Comparison of ENCODE assay signal across 29 cellular contexts in genomic region chrX:18649498-18649951, GRCh38. TPM values are rescaled to one million over a fixed set of nuclear protein-coding genes. Genes with fewer than 3 reads are reported as not detected.
DNase-seq lines count a peak whose midpoint lies in the region; ATAC-seq, FAIRE-seq and TF ChIP-seq lines count a peak whose summit lies in the region.
"Had no signal": no experiment of that assay in that cellular context is flagged by ENCODE, and none has a peak within 500 bp of the region (broad histone marks: within the 10 kb centered on the region; RNA-seq: fewer than 3 reads in every experiment).

No MANE protein-coding gene starts in this region.

- no peak for DNase-seq in HepG2 (ENCODE audit: low spot score)
- no peak for DNase-seq in right lobe of liver
- DNase-seq in endodermal cell: peak; percentile 64
- DNase-seq in mesothelial cell of epicardium (ENCODE audit: low spot score in 2 of 2, unreplicated experiment in 2 of 2): peak in 1 of 2 experiments; percentile 39
- DNase-seq in upper lobe of right lung: peak; percentile 72
- no peak for DNase-seq in NCI-H1930 (lab: John Stamatoyannopoulos, UW)
- DNase-seq: ACHN; activated CD4-positive, alpha-beta T cell treated with anti-CD3 and anti-CD28 coated beads, Interleukin-2, amount 50 U/mL, for 4 hours; activated CD8-positive, alpha-beta memory T cell treated with anti-CD3 and anti-CD28 coated beads, Interleukin-2, amount 50 U/mL, for 48 hours; activated naive CD8-positive, alpha-beta T cell treated with anti-CD3 and anti-CD28 coated beads, Interleukin-2, amount 10 ng/mL, durations not matched to agents 7 days and 5 days; effector CD4-positive, alpha-beta T cell; gastrocnemius medialis; kidney glomerular epithelial cell; midbrain; MV-4-11; natural killer cell; NCI-H345; NK-92 treated with Interleukin-12 subunit alpha and Interleukin-12 subunit beta, amount 100 ng/mL, for 24 hours; Peyer's patch; T-helper 2 cell had no signal

- H4K20me1 ChIP-seq in HepG2 (ENCODE audit: insufficient read depth, low read length): no peaks in the 10 kb centered on the region

- TF ChIP-seq POLR2A in HepG2 (IDR thresholded peaks at IDR 0.05; ENCODE audit: insufficient read depth in 1 of 2, low read depth in 2 of 2, low read length in 2 of 2) (no peak), right lobe of liver (IDR thresholded peaks at IDR 0.05) (no peak)

- no peak for TF ChIP-seq RAD21 in HepG2 (CRISPR knock-in tag; IDR thresholded peaks at IDR 0.05)

- ATAC-seq in HepG2: no peak
- ATAC-seq in right lobe of liver: no peak
- peak; percentile 89 for ATAC-seq in upper lobe of right lung
- no peak for ATAC-seq in GM21737 (IDR thresholded peaks at IDR 0.05; ENCODE audit: unreplicated experiment)
- no peak for ATAC-seq in GM21576 (IDR thresholded peaks at IDR 0.05; ENCODE audit: unreplicated experiment)
- ATAC-seq: gastrocnemius medialis, HCT116, natural killer cell had no signal

- peaks cover 2% of the 10 kb centered on the region for H3K36me3 Mint-ChIP-seq in endodermal cell (ENCODE audit: low read depth)
- H3K36me3 Mint-ChIP-seq in mesothelial cell of epicardium: peaks cover 2% of the 10 kb centered on the region
- H3K36me3 Mint-ChIP-seq: activated naive CD8-positive, alpha-beta T cell treated with anti-CD3 and anti-CD28 coated beads, Interleukin-2, amount 10 ng/mL, durations not matched to agents 7 days and 5 days; CD14-positive monocyte; natural killer cell had no signal

- TF ChIP-seq EP300 in HepG2 (IDR thresholded peaks at IDR 0.05; ENCODE audit: low read depth in 2 of 2, low read length in 2 of 2): no peak
- TF ChIP-seq EP300 in HepG2 (CRISPR knock-in tag; IDR thresholded peaks at IDR 0.05; ENCODE audit: borderline replicate concordance): no peak

- CTCF ChIA-PET in HepG2 (lab: Yijun Ruan, JAX; ENCODE audit: low intra/inter-chr PET ratio, low total read pairs): no interaction called here

- intact Hi-C loops in HepG2 (cut with micrococcal nuclease; ENCODE audit: unreplicated experiment): no loop called here
- intact Hi-C loops in right lobe of liver (cut with DNase I): no loop called here
- intact Hi-C loops in upper lobe of right lung (cut with DNase I): no loop called here

- no peak overlapping the region for H3K4me3 ChIP-seq in HepG2 (replicated peaks in 1 of 3; ENCODE audit: insufficient read depth in 1 of 3, low read depth in 2 of 3, low read length in 3 of 3)
- no peak overlapping the region for H3K4me3 ChIP-seq in right lobe of liver
- H3K4me3 ChIP-seq in endodermal cell (ENCODE audit: low read length): no peak overlapping the region
- H3K4me3 ChIP-seq in upper lobe of right lung: no peak overlapping the region
- H3K4me3 ChIP-seq: gastrocnemius medialis, Peyer's patch, SK-N-MC, vagina had no signal

- no peak for FAIRE-seq in HepG2 (lab: Jason Lieb, UNC)

- TF ChIP-seq CTCF in HepG2 (CRISPR knock-in tag; IDR thresholded peaks at IDR 0.05) (no peak), right lobe of liver (IDR thresholded peaks at IDR 0.05) (no peak), endodermal cell (conservative IDR thresholded peaks at IDR 0.05) (no peak), mesothelial cell of epicardium (IDR thresholded peaks at IDR 0.05; ENCODE audit: unreplicated experiment) (no peak), upper lobe of right lung (IDR thresholded peaks at IDR 0.05) (no peak)

- POLR2A ChIA-PET in HepG2 (lab: Yijun Ruan, JAX): no interaction called here

- H3K9me3 ChIP-seq in HepG2 (ENCODE audit: low read length): no peaks in the 10 kb centered on the region
- no peaks in the 10 kb centered on the region for H3K9me3 ChIP-seq in right lobe of liver
- H3K9me3 ChIP-seq in endodermal cell (ENCODE audit: control insufficient read depth, low read length): no peaks in the 10 kb centered on the region
- H3K9me3 ChIP-seq in upper lobe of right lung: no peaks in the 10 kb centered on the region
- H3K9me3 ChIP-seq: gastrocnemius medialis, Peyer's patch, vagina had no signal

- H3K9ac ChIP-seq in HepG2 (ENCODE audit: insufficient read depth, low read depth, low read length) (no peak overlapping the region), endodermal cell (ENCODE audit: extremely low read depth, low read length, poor library complexity, severe bottlenecking) (no peak overlapping the region)

- no peak overlapping the region for H3K27ac ChIP-seq in HepG2 (ENCODE audit: extremely low read length, insufficient read depth, low read length)
- H3K27ac ChIP-seq in right lobe of liver: no peak overlapping the region
- no peak overlapping the region for H3K27ac ChIP-seq in endodermal cell (ENCODE audit: low read depth, low read length)
- H3K27ac ChIP-seq in upper lobe of right lung: peak overlapping the region; percentile 47
- H3K27ac ChIP-seq: gastrocnemius medialis, Peyer's patch, SK-N-MC, vagina had no signal

- H3K4me3 Mint-ChIP-seq in endodermal cell (no peak overlapping the region), mesothelial cell of epicardium (no peak overlapping the region)
- H3K4me3 Mint-ChIP-seq: activated naive CD8-positive, alpha-beta T cell treated with anti-CD3 and anti-CD28 coated beads, Interleukin-2, amount 10 ng/mL, durations not matched to agents 7 days and 5 days; CD14-positive monocyte; natural killer cell had no signal

- BruUV-seq in HepG2 (replicated peaks; lab: Mats Ljungman, UMichigan): no TSS peak

- H3K36me3 ChIP-seq in HepG2 (replicated peaks in 1 of 2; ENCODE audit: control insufficient read depth in 1 of 2, insufficient read depth in 2 of 2, low read length in 2 of 2): no peaks in the 10 kb centered on the region
- no peaks in the 10 kb centered on the region for H3K36me3 ChIP-seq in right lobe of liver
- no peaks in the 10 kb centered on the region for H3K36me3 ChIP-seq in endodermal cell (ENCODE audit: control insufficient read depth, insufficient read depth, low read length)
- no peaks in the 10 kb centered on the region for H3K36me3 ChIP-seq in upper lobe of right lung
- H3K36me3 ChIP-seq: gastrocnemius medialis, Peyer's patch, vagina had no signal

- no peak overlapping the region for H3K27ac Mint-ChIP-seq in endodermal cell
- H3K27ac Mint-ChIP-seq in mesothelial cell of epicardium: peak overlapping the region; percentile 84
- H3K27ac Mint-ChIP-seq: activated naive CD8-positive, alpha-beta T cell treated with anti-CD3 and anti-CD28 coated beads, Interleukin-2, amount 10 ng/mL, durations not matched to agents 7 days and 5 days; natural killer cell had no signal

- 86% methylated on average over 1 of the region's 9 CpGs for WGBS in HepG2 (ENCODE audit: low lambda C conversion rate)
- 23% methylated on average over 3 of the region's 9 CpGs for WGBS in right lobe of liver (ENCODE audit: insufficient coverage, low coverage, low lambda C conversion rate, missing lambda C conversion rate)
- WGBS in endodermal cell (ENCODE audit: insufficient coverage in 1 of 2, insufficient read length in 1 of 2), 2 experiments: 36% methylated on average over 9 of the region's 9 CpGs; no CpG with 5 or more reads in 1 of the 2 experiments

- H3K27me3 ChIP-seq in HepG2 (ENCODE audit: control insufficient read depth in 1 of 2, insufficient read depth in 2 of 2, low read length in 2 of 2): no peaks in the 10 kb centered on the region
- H3K27me3 ChIP-seq in right lobe of liver: no peaks in the 10 kb centered on the region
- no peaks in the 10 kb centered on the region for H3K27me3 ChIP-seq in endodermal cell (ENCODE audit: control insufficient read depth, insufficient read depth, low read length, poor library complexity, severe bottlenecking)
- no peaks in the 10 kb centered on the region for H3K27me3 ChIP-seq in upper lobe of right lung
- H3K27me3 ChIP-seq: gastrocnemius medialis, Peyer's patch, vagina had no signal

- no peaks in the 10 kb centered on the region for H3K79me2 ChIP-seq in HepG2 (ENCODE audit: insufficient read depth, low read length)

- H3K4me2 ChIP-seq in HepG2 (ENCODE audit: low read depth, low read length): peak overlapping the region; percentile 12; the same call in 1 of the 2 replicates

- in situ Hi-C loops in HepG2 (cut with HindIII; ENCODE audit: extremely low pct_ligation_motif_present, low pct_unique_long_range_greater_than_20kb): no loop called here

- H3K27me3 Mint-ChIP-seq in endodermal cell (ENCODE audit: insufficient read depth): peaks cover 8% of the 10 kb centered on the region
- no peaks in the 10 kb centered on the region for H3K27me3 Mint-ChIP-seq in mesothelial cell of epicardium (ENCODE audit: low read depth)
- H3K27me3 Mint-ChIP-seq: activated naive CD8-positive, alpha-beta T cell treated with anti-CD3 and anti-CD28 coated beads, Interleukin-2, amount 10 ng/mL, durations not matched to agents 7 days and 5 days had no signal

- H3K4me1 Mint-ChIP-seq in endodermal cell: peaks cover 10% of the 10 kb centered on the region
- peaks cover 15% of the 10 kb centered on the region for H3K4me1 Mint-ChIP-seq in mesothelial cell of epicardium
- H3K4me1 Mint-ChIP-seq: activated naive CD8-positive, alpha-beta T cell treated with anti-CD3 and anti-CD28 coated beads, Interleukin-2, amount 10 ng/mL, durations not matched to agents 7 days and 5 days; natural killer cell had no signal

- no peak overlapping the region for H2AFZ ChIP-seq in HepG2 (ENCODE audit: low read length)

- H3K9me3 Mint-ChIP-seq in endodermal cell: peaks cover 64% of the 10 kb centered on the region
- peaks cover 16% of the 10 kb centered on the region for H3K9me3 Mint-ChIP-seq in mesothelial cell of epicardium
- H3K9me3 Mint-ChIP-seq: activated naive CD8-positive, alpha-beta T cell treated with anti-CD3 and anti-CD28 coated beads, Interleukin-2, amount 10 ng/mL, durations not matched to agents 7 days and 5 days; natural killer cell had no signal

- H3K4me1 ChIP-seq in HepG2 (ENCODE audit: insufficient read depth, low read length) (peaks cover 11% of the 10 kb centered on the region; the same call in 1 of the 2 replicates), right lobe of liver (no peaks in the 10 kb centered on the region), endodermal cell (ENCODE audit: control insufficient read depth, insufficient read depth, low read length) (no peaks in the 10 kb centered on the region), upper lobe of right lung (no peaks in the 10 kb centered on the region)
- H3K4me1 ChIP-seq: gastrocnemius medialis, Peyer's patch, vagina had no signal

RNA-seq across cellular contexts. Expression of gene RS1, which starts 22.4 kb away (rescaled TPM):
- total RNA-seq in HepG2 (2016; rRNA removed; fragmentation: Illumina TruSeq; extraction: Trizol): not detected in 2 replicates
- total RNA-seq in HepG2 (2016; cell fraction: cytosol; rRNA removed; fragmentation: Illumina TruSeq; extraction: Trizol; ENCODE audit: low read depth): not detected in 2 replicates
- not detected in 2 replicates for total RNA-seq in HepG2 (2016; cell fraction: insoluble cytoplasmic fraction; rRNA removed; fragmentation: Illumina TruSeq; extraction: Trizol)
- not detected in 2 replicates for total RNA-seq in HepG2 (2016; cell fraction: membrane; rRNA removed; fragmentation: Illumina TruSeq; extraction: Trizol)
- not detected in 2 replicates for total RNA-seq in HepG2 (2016; cell fraction: nucleus; rRNA removed; fragmentation: Illumina TruSeq; extraction: Trizol)
- polyA plus RNA-seq in HepG2 (2011; rRNA removed): not detected in 2 replicates
- polyA plus RNA-seq in HepG2 (2011; cell fraction: cytosol; rRNA removed): not detected in 2 replicates
- not detected in 2 replicates for polyA plus RNA-seq in HepG2 (2011; cell fraction: nucleus; rRNA removed)
- polyA plus RNA-seq in HepG2 (2012): not detected in 2 replicates
- polyA plus RNA-seq in HepG2 (2016; cell fraction: cytosol; fragmentation: Illumina TruSeq; extraction: Trizol; ENCODE audit: low read depth): not detected in 2 replicates
- not detected in 2 replicates for polyA plus RNA-seq in HepG2 (2016; cell fraction: insoluble cytoplasmic fraction; fragmentation: Illumina TruSeq; extraction: Trizol; ENCODE audit: low read depth)
- polyA plus RNA-seq in HepG2 (2016; cell fraction: membrane; fragmentation: Illumina TruSeq; extraction: Trizol; ENCODE audit: low read depth): not detected in 2 replicates
- polyA plus RNA-seq in HepG2 (2016; cell fraction: nucleus; fragmentation: Illumina TruSeq; extraction: Trizol; ENCODE audit: insufficient read depth, low read depth): not detected in 2 replicates
- polyA minus RNA-seq in HepG2 (2011; rRNA and poly(A)+ RNA removed; ENCODE audit: low replicate concordance): not detected in 2 replicates
- polyA minus RNA-seq in HepG2 (2011; cell fraction: cytosol; rRNA and poly(A)+ RNA removed): not detected in 2 replicates
- polyA minus RNA-seq in HepG2 (2011; cell fraction: nucleus; rRNA and poly(A)+ RNA removed): not detected in 2 replicates
- total RNA-seq in right lobe of liver: not detected
- total RNA-seq in endodermal cell: not detected
- polyA plus RNA-seq in endodermal cell (2013, experiment 1 of 2): not detected
- not detected for polyA plus RNA-seq in endodermal cell (2013, experiment 2 of 2)
- not detected in 3 replicates for total RNA-seq in mesothelial cell of epicardium
- total RNA-seq in upper lobe of right lung: 4.7 TPM
- total RNA-seq: activated naive CD8-positive, alpha-beta T cell treated with anti-CD3 and anti-CD28 coated beads, Interleukin-2, amount 10 ng/mL, durations not matched to agents 7 days and 5 days; gastrocnemius medialis; HT1080; natural killer cell; Peyer's patch; posterior vena cava; vagina had no signal
- polyA plus RNA-seq: CD14-positive monocyte, esophagus had no signal

RNA-seq across cellular contexts. Expression of gene PPEF1, which starts 57.9 kb away (rescaled TPM):
- total RNA-seq in HepG2 (2016; rRNA removed; fragmentation: Illumina TruSeq; extraction: Trizol) (not detected in 2 replicates), right lobe of liver (not detected), endodermal cell (1 to 10 TPM in 1 of 2 donors, under 1 TPM in 1; 0.81 to 4.4 TPM), mesothelial cell of epicardium (0.54 to 1.2 TPM (median 0.78 TPM) in 3 replicates), upper lobe of right lung (1.1 TPM)
- total RNA-seq in HepG2 (2016; cell fraction: cytosol; rRNA removed; fragmentation: Illumina TruSeq; extraction: Trizol; ENCODE audit: low read depth): not detected in 2 replicates
- not detected in 2 replicates for total RNA-seq in HepG2 (2016; cell fraction: insoluble cytoplasmic fraction; rRNA removed; fragmentation: Illumina TruSeq; extraction: Trizol)
- not detected in 2 replicates for total RNA-seq in HepG2 (2016; cell fraction: membrane; rRNA removed; fragmentation: Illumina TruSeq; extraction: Trizol)
- not detected in 2 replicates for total RNA-seq in HepG2 (2016; cell fraction: nucleus; rRNA removed; fragmentation: Illumina TruSeq; extraction: Trizol)
- polyA plus RNA-seq in HepG2 (2011; rRNA removed): not detected in 2 replicates
- not detected in 2 replicates for polyA plus RNA-seq in HepG2 (2011; cell fraction: cytosol; rRNA removed)
- polyA plus RNA-seq in HepG2 (2011; cell fraction: nucleus; rRNA removed): 0.05 TPM in 1 of 2 replicates, not detected in the other
- polyA plus RNA-seq in HepG2 (2012): not detected in 2 replicates
- polyA plus RNA-seq in HepG2 (2016; cell fraction: cytosol; fragmentation: Illumina TruSeq; extraction: Trizol; ENCODE audit: low read depth): not detected in 2 replicates
- not detected in 2 replicates for polyA plus RNA-seq in HepG2 (2016; cell fraction: insoluble cytoplasmic fraction; fragmentation: Illumina TruSeq; extraction: Trizol; ENCODE audit: low read depth)
- polyA plus RNA-seq in HepG2 (2016; cell fraction: membrane; fragmentation: Illumina TruSeq; extraction: Trizol; ENCODE audit: low read depth): not detected in 2 replicates
- not detected in 2 replicates for polyA plus RNA-seq in HepG2 (2016; cell fraction: nucleus; fragmentation: Illumina TruSeq; extraction: Trizol; ENCODE audit: insufficient read depth, low read depth)
- 1.0 TPM in 1 of 2 replicates, not detected in the other for polyA minus RNA-seq in HepG2 (2011; rRNA and poly(A)+ RNA removed; ENCODE audit: low replicate concordance)
- polyA minus RNA-seq in HepG2 (2011; cell fraction: cytosol; rRNA and poly(A)+ RNA removed): not detected in 2 replicates
- polyA minus RNA-seq in HepG2 (2011; cell fraction: nucleus; rRNA and poly(A)+ RNA removed): not detected in 2 replicates
- 0.78 TPM for polyA plus RNA-seq in endodermal cell (2013, experiment 1 of 2)
- 1.4 TPM for polyA plus RNA-seq in endodermal cell (2013, experiment 2 of 2)
- total RNA-seq: activated naive CD8-positive, alpha-beta T cell treated with anti-CD3 and anti-CD28 coated beads, Interleukin-2, amount 10 ng/mL, durations not matched to agents 7 days and 5 days; HT1080; Peyer's patch; vagina had no signal
- polyA plus RNA-seq: esophagus had no signal

Comparison
In these comparisons a context has a peak if more than half of its experiments do, and no peak if none do; other contexts are left out.
1. DNase-seq: peak in endodermal cell (single experiment) and upper lobe of right lung (single experiment); none in HepG2 (single experiment), right lobe of liver (0 of 3) and NCI-H1930 (0 of 2).